2 cellular contexts compared by ENCODE assay signal in the genomic region with DNA sequence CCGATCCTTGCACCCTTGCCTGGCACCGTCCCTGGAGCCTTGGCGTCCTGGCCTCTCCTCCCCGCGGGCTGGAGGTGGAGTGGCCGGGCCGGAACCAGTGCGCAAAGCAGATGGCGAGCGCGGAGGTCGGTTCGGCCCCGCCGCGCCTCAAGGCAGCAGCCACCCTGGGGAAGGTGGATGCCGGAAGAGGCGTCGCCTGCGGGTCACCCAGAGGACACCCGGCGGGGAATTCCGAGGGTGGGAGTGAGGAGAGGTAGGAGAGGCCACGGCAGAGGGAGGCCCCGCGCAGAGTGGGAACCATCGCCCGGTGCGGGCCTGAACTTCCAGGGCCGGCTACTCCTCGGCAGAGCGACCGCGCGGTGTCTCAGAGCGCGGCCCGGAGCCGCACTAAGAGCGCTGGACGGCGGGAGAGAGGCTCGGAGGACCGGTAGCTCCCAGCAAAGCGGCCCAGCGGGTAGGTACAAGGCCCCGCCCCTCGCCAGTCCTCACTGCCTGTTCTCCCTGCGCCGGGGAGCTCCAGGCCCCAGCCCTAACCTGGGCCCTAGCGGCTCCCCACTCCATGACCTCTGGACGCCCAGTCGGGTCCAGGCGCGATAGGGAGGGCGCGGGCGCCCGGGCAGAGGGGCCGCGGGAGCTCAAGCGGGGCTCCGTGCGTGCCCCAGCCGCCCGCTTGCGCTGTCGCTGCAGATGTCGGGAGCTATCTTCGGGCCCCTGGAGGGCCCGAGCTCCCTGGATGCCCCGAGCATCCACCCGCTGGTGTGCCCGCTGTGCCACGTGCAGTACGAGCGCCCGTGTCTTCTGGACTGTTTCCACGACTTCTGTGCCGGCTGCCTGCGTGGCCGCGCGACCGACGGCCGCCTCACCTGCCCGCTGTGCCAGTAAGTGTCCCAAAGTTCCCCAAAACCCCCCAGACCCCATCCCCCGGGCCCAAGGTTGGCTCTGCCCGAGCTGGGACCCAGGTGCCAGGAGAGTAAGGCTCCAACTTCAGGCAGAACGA.
TF ChIP-seq lines count a peak whose summit lies in the region.

A gene with protein sequence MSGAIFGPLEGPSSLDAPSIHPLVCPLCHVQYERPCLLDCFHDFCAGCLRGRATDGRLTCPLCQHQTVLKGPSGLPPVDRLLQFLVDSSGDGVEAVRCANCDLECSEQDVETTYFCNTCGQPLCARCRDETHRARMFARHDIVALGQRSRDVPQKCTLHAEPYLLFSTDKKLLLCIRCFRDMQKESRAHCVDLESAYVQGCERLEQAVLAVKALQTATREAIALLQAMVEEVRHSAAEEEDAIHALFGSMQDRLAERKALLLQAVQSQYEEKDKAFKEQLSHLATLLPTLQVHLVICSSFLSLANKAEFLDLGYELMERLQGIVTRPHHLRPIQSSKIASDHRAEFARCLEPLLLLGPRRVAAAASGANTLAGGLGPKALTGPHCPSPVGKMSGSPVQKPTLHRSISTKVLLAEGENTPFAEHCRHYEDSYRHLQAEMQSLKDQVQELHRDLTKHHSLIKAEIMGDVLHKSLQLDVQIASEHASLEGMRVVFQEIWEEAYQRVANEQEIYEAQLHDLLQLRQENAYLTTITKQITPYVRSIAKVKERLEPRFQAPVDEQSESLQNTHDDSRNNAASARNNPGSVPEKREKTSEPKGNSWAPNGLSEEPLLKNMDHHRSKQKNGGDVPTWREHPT (plus strand): TSS at position 271 of the 997 bp plus-strand sequence. CDS start 417 bp downstream, at position 688.

TF ChIP-seq in SK-N-SH treated with all-trans-retinoic acid at 6 μM for 48 hours, 23 proteins besides CTCF, POLR2A, EP300 and RAD21 (continued from another document):
- TF ChIP-seq, protein P1, sequence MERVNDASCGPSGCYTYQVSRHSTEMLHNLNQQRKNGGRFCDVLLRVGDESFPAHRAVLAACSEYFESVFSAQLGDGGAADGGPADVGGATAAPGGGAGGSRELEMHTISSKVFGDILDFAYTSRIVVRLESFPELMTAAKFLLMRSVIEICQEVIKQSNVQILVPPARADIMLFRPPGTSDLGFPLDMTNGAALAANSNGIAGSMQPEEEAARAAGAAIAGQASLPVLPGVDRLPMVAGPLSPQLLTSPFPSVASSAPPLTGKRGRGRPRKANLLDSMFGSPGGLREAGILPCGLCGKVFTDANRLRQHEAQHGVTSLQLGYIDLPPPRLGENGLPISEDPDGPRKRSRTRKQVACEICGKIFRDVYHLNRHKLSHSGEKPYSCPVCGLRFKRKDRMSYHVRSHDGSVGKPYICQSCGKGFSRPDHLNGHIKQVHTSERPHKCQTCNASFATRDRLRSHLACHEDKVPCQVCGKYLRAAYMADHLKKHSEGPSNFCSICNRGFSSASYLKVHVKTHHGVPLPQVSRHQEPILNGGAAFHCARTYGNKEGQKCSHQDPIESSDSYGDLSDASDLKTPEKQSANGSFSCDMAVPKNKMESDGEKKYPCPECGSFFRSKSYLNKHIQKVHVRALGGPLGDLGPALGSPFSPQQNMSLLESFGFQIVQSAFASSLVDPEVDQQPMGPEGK (CRISPR knock-in tag; IDR thresholded peaks at IDR 0.05; ENCODE audit: borderline replicate concordance): no peak

TF ChIP-seq in HepG2, 621 proteins besides CTCF, POLR2A, EP300 and RAD21 (continued from another document and continues in another):
- no peak for TF ChIP-seq ZNF136 (CRISPR knock-in tag; IDR thresholded peaks at IDR 0.05; ENCODE audit: low read depth)
- TF ChIP-seq FOXK2 (IDR thresholded peaks at IDR 0.05): no peak
- no peak for TF ChIP-seq JUNB (CRISPR knock-in tag; IDR thresholded peaks at IDR 0.05; ENCODE audit: borderline replicate concordance)
- no peak for TF ChIP-seq TBL1XR1 (IDR thresholded peaks at IDR 0.05; ENCODE audit: borderline replicate concordance, low read length, partially characterized antibody)
- TF ChIP-seq NKX3-1 (CRISPR knock-in tag; IDR thresholded peaks at IDR 0.05): peak; percentile 45
- no peak for TF ChIP-seq THAP8 (CRISPR knock-in tag; IDR thresholded peaks at IDR 0.05; ENCODE audit: borderline replicate concordance)
- TF ChIP-seq SP5 (CRISPR knock-in tag; IDR thresholded peaks at IDR 0.05; ENCODE audit: borderline replicate concordance, low read depth): no peak
- TF ChIP-seq IRF9 (CRISPR knock-in tag; IDR thresholded peaks at IDR 0.05; ENCODE audit: borderline replicate concordance): 0 out of 2 replicates have a peak, but pooled peaks have one; percentile 23
- TF ChIP-seq GTF3A (CRISPR knock-in tag; conservative IDR thresholded peaks at IDR 0.05): peak; percentile 79
- TF ChIP-seq SOX6 (IDR thresholded peaks at IDR 0.05): no peak
- peak; percentile 55 for TF ChIP-seq SOX6 (CRISPR knock-in tag; IDR thresholded peaks at IDR 0.05)
- peak; percentile 41; the same call in 1 of the 2 replicates for TF ChIP-seq GLI4 (CRISPR knock-in tag; IDR thresholded peaks at IDR 0.05; ENCODE audit: borderline replicate concordance)
- TF ChIP-seq ZNF737 (CRISPR knock-in tag; IDR thresholded peaks at IDR 0.05; ENCODE audit: borderline replicate concordance): peak; percentile 47; the same call in 1 of the 2 replicates
- TF ChIP-seq BCLAF1 (IDR thresholded peaks at IDR 0.05): no peak
- TF ChIP-seq PCBP1 (IDR thresholded peaks at IDR 0.05; ENCODE audit: borderline replicate concordance, low read depth, low read length): no peak
- TF ChIP-seq KLF11 (CRISPR knock-in tag; IDR thresholded peaks at IDR 0.05): peak; percentile 80; the same call in 1 of the 2 replicates
- peak in 1 of 2 experiments; percentile 55; a peak in 1 of 4 replicates for TF ChIP-seq KLF16 (CRISPR knock-in tag; IDR thresholded peaks at IDR 0.05)
- no peak for TF ChIP-seq NONO (IDR thresholded peaks at IDR 0.05)
- peak; percentile 62; the same call in 1 of the 2 replicates for TF ChIP-seq NONO (CRISPR knock-in tag; conservative IDR thresholded peaks at IDR 0.05)
- 0 out of 2 replicates have a peak, but pooled peaks have one; percentile 42 for TF ChIP-seq GZF1 (CRISPR knock-in tag; IDR thresholded peaks at IDR 0.05)
- no peak for TF ChIP-seq ZNF10 (CRISPR knock-in tag; IDR thresholded peaks at IDR 0.05; ENCODE audit: borderline replicate concordance, low read depth)
- TF ChIP-seq, protein P2, sequence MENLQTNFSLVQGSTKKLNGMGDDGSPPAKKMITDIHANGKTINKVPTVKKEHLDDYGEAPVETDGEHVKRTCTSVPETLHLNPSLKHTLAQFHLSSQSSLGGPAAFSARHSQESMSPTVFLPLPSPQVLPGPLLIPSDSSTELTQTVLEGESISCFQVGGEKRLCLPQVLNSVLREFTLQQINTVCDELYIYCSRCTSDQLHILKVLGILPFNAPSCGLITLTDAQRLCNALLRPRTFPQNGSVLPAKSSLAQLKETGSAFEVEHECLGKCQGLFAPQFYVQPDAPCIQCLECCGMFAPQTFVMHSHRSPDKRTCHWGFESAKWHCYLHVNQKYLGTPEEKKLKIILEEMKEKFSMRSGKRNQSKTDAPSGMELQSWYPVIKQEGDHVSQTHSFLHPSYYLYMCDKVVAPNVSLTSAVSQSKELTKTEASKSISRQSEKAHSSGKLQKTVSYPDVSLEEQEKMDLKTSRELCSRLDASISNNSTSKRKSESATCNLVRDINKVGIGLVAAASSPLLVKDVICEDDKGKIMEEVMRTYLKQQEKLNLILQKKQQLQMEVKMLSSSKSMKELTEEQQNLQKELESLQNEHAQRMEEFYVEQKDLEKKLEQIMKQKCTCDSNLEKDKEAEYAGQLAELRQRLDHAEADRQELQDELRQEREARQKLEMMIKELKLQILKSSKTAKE (CRISPR knock-in tag; IDR thresholded peaks at IDR 0.05; ENCODE audit: borderline replicate concordance): peak; percentile 68; the same call in 1 of the 2 replicates
- TF ChIP-seq ZFP37 (CRISPR knock-in tag; IDR thresholded peaks at IDR 0.05; ENCODE audit: borderline replicate concordance): no peak; the same call in 1 of the 2 replicates
- peak; percentile 91 to 95 for TF ChIP-seq HMGXB4 (CRISPR knock-in tag; IDR thresholded peaks at IDR 0.05; ENCODE audit: borderline replicate concordance in 1 of 2, low read depth in 1 of 2)
- no peak for TF ChIP-seq NCOR1 (IDR thresholded peaks at IDR 0.05; ENCODE audit: borderline replicate concordance, low read length)
- TF ChIP-seq DPF2 (CRISPR knock-in tag; IDR thresholded peaks at IDR 0.05; ENCODE audit: borderline replicate concordance, low read depth): no peak
- TF ChIP-seq, protein P3, sequence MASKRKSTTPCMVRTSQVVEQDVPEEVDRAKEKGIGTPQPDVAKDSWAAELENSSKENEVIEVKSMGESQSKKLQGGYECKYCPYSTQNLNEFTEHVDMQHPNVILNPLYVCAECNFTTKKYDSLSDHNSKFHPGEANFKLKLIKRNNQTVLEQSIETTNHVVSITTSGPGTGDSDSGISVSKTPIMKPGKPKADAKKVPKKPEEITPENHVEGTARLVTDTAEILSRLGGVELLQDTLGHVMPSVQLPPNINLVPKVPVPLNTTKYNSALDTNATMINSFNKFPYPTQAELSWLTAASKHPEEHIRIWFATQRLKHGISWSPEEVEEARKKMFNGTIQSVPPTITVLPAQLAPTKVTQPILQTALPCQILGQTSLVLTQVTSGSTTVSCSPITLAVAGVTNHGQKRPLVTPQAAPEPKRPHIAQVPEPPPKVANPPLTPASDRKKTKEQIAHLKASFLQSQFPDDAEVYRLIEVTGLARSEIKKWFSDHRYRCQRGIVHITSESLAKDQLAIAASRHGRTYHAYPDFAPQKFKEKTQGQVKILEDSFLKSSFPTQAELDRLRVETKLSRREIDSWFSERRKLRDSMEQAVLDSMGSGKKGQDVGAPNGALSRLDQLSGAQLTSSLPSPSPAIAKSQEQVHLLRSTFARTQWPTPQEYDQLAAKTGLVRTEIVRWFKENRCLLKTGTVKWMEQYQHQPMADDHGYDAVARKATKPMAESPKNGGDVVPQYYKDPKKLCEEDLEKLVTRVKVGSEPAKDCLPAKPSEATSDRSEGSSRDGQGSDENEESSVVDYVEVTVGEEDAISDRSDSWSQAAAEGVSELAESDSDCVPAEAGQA (IDR thresholded peaks at IDR 0.05; ENCODE audit: low read depth): no peak
- TF ChIP-seq, protein P3 (CRISPR knock-in tag; IDR thresholded peaks at IDR 0.05; ENCODE audit: borderline replicate concordance): no peak; the same call in 1 of the 2 replicates
